ENCODE assay signal across 8 cellular contexts in genomic region chr10:72334832-72335393, GRCh38. TPM values are rescaled to one million over a fixed set of nuclear protein-coding genes. Genes with fewer than 3 reads are reported as not detected.
DNase-seq lines count a peak whose midpoint lies in the region; ATAC-seq and TF ChIP-seq lines count a peak whose summit lies in the region.

No MANE protein-coding gene starts in this region.

- H3K27me3 ChIP-seq in CD4-positive, CD25-positive, alpha-beta regulatory T cell (ENCODE audit: control insufficient read depth, insufficient read depth, low read length), result no peaks in the 10 kb centered on the region

- peaks cover 14 to 74% (median 39%) of the 10 kb centered on the region in 4 donors for H3K4me1 Mint-ChIP-seq in CD4-positive, CD25-positive, alpha-beta regulatory T cell
- peaks cover 44 to 55% (median 49%) of the 10 kb centered on the region in 3 donors for H3K4me1 Mint-ChIP-seq in IgD-negative memory B cell

- no peak for TF ChIP-seq CTCF in coronary artery (IDR thresholded peaks at IDR 0.05)

- H3K27ac ChIP-seq in CD4-positive, CD25-positive, alpha-beta regulatory T cell (ENCODE audit: insufficient read depth, low read length, poor library complexity, severe bottlenecking), result peak overlapping the region; percentile 83
- H3K27ac ChIP-seq in coronary artery, result peak overlapping the region; percentile 88 to 94

- H3K9me3 ChIP-seq in CD4-positive, CD25-positive, alpha-beta regulatory T cell (ENCODE audit: control insufficient read depth in 2 of 2, low read length in 2 of 2), result no peaks in the 10 kb centered on the region

- H3K36me3 Mint-ChIP-seq in CD4-positive, CD25-positive, alpha-beta regulatory T cell, result peaks cover 8% of the 10 kb centered on the region
- no peaks in the 10 kb centered on the region for H3K36me3 Mint-ChIP-seq in IgD-negative memory B cell

- H3K27ac Mint-ChIP-seq in CD4-positive, CD25-positive, alpha-beta regulatory T cell, result peak overlapping the region; percentile 75 to 99 (median 99)
- H3K27ac Mint-ChIP-seq in IgD-negative memory B cell, result peak overlapping the region; percentile 95 to 97 (median 95)

- DNase-seq in CD4-positive, CD25-positive, alpha-beta regulatory T cell, result peak; percentile 74 to 91 (median 91)
- peak; percentile 64 to 72 for DNase-seq in activated CD4-positive, alpha-beta T cell treated with anti-CD3 and anti-CD28 coated beads for 4 hours
- peak; percentile 99 for DNase-seq in coronary artery (ENCODE audit: low spot score)
- DNase-seq in mesenteric fat pad (ENCODE audit: low spot score), result peak; percentile 94
- DNase-seq in stimulated activated CD8-positive, alpha-beta memory T cell treated with anti-CD3 and anti-CD28 coated beads, Interleukin-4, amount 100 ng/mL, for 48 hours, result peak; percentile 92
- DNase-seq in NCI-H128 (lab: John Stamatoyannopoulos, UW; ENCODE audit: unreplicated experiment), result no peak

- no peaks in the 10 kb centered on the region for H3K27me3 Mint-ChIP-seq in CD4-positive, CD25-positive, alpha-beta regulatory T cell
- H3K27me3 Mint-ChIP-seq in IgD-negative memory B cell, result no peaks in the 10 kb centered on the region

- H3K9me3 Mint-ChIP-seq in CD4-positive, CD25-positive, alpha-beta regulatory T cell, result no peaks in the 10 kb centered on the region
- H3K9me3 Mint-ChIP-seq in IgD-negative memory B cell, result no peaks in the 10 kb centered on the region

- ATAC-seq in CD4-positive, CD25-positive, alpha-beta regulatory T cell (ENCODE audit: low read depth in 2 of 2), result peak; percentile 64 to 65
- ATAC-seq in GM21367 (IDR thresholded peaks at IDR 0.05; ENCODE audit: unreplicated experiment), result peak; percentile 50

- H3K4me3 ChIP-seq in CD4-positive, CD25-positive, alpha-beta regulatory T cell (ENCODE audit: low read depth, low read length), result no peak overlapping the region
- H3K4me3 ChIP-seq in coronary artery, result peak overlapping the region; percentile 51

- peak overlapping the region; percentile 12 to 83 (median 80) for H3K4me3 Mint-ChIP-seq in CD4-positive, CD25-positive, alpha-beta regulatory T cell
- H3K4me3 Mint-ChIP-seq in IgD-negative memory B cell, result peak overlapping the region; percentile 72 to 89 (median 81)

- peaks cover 12% of the 10 kb centered on the region for H3K36me3 ChIP-seq in CD4-positive, CD25-positive, alpha-beta regulatory T cell (ENCODE audit: control insufficient read depth, insufficient read depth, low read length)

- peaks cover 73% of the 10 kb centered on the region for H3K4me1 ChIP-seq in CD4-positive, CD25-positive, alpha-beta regulatory T cell (ENCODE audit: control insufficient read depth, insufficient read depth, low read length, poor library complexity, severe bottlenecking)

RNA-seq across cellular contexts. Expression of gene DNAJB12, which starts 19.8 kb away (rescaled TPM):
- 40.2 TPM for total RNA-seq in CD4-positive, CD25-positive, alpha-beta regulatory T cell
- polyA plus RNA-seq in CD4-positive, CD25-positive, alpha-beta regulatory T cell, result 10 to 100 TPM; 17.8 to 24.4 (median 19.9) TPM
- 27.6 TPM for polyA plus RNA-seq in IgD-negative memory B cell
- total RNA-seq in mesenteric fat pad, result 37.7 TPM
